1 cellular context compared by ENCODE assay signal in genomic region chr16:10765772-10766171, GRCh38.
A peak's percentile ranks its signal among the peaks of the same experiment; 100 is the strongest.
TF ChIP-seq lines count a peak whose summit lies in the region.

No MANE protein-coding gene starts in this region.

TF ChIP-seq in GM12878, 131 proteins besides CTCF, POLR2A, EP300 and RAD21 (continued from another document):
- no peak for TF ChIP-seq IRF5 (IDR thresholded peaks at IDR 0.05; ENCODE audit: borderline replicate concordance)
- TF ChIP-seq ESRRA (IDR thresholded peaks at IDR 0.05; ENCODE audit: low read length): peak; percentile 95
- TF ChIP-seq WRNIP1 (IDR thresholded peaks at IDR 0.05; ENCODE audit: borderline replicate concordance, low read depth, low read length): no peak
- TF ChIP-seq EGR1 (IDR thresholded peaks at IDR 0.05; ENCODE audit: borderline replicate concordance in 1 of 2, low read depth in 2 of 2, low read length in 2 of 2): no peak
- no peak for TF ChIP-seq ZNF217 (IDR thresholded peaks at IDR 0.05)
- TF ChIP-seq RFX5 (IDR thresholded peaks at IDR 0.05; ENCODE audit: low read depth, low read length): no peak
- peak; percentile 30 for TF ChIP-seq PBX3 (IDR thresholded peaks at IDR 0.05; ENCODE audit: insufficient replicate concordance, low read depth, low read length)
- TF ChIP-seq SKIL (IDR thresholded peaks at IDR 0.05; ENCODE audit: low read depth, poor library complexity, severe bottlenecking): peak; percentile 72
- no peak for TF ChIP-seq SUZ12 (IDR thresholded peaks at IDR 0.05; ENCODE audit: unreplicated experiment)
- TF ChIP-seq RBBP5 (conservative IDR thresholded peaks at IDR 0.05): no peak
- no peak for TF ChIP-seq MEF2A (IDR thresholded peaks at IDR 0.05; ENCODE audit: insufficient read depth, low read depth, low read length)
- peak; percentile 51; the same call in 1 of the 2 replicates for TF ChIP-seq MTA2 (IDR thresholded peaks at IDR 0.05; ENCODE audit: low read depth)
- peak; percentile 38 to 40; a peak in 2 of 4 replicates for TF ChIP-seq IKZF2 (IDR thresholded peaks at IDR 0.05)
- no peak for TF ChIP-seq SMAD5 (IDR thresholded peaks at IDR 0.05; ENCODE audit: low read depth)
- no peak for TF ChIP-seq TCF3 (IDR thresholded peaks at IDR 0.05; ENCODE audit: borderline replicate concordance, insufficient read depth, low read depth, low read length)
- peak; percentile 47; the same call in 1 of the 2 replicates for TF ChIP-seq DPF2 (IDR thresholded peaks at IDR 0.05)
- TF ChIP-seq RUNX3 (IDR thresholded peaks at IDR 0.05; ENCODE audit: low read length): 0 out of 2 replicates have a peak, but pooled peaks have one; percentile 11
- peak; percentile 18 to 34; a peak in 1 of 4 replicates for TF ChIP-seq BHLHE40 (IDR thresholded peaks at IDR 0.05; ENCODE audit: borderline replicate concordance in 1 of 2, low read depth in 2 of 2, low read length in 1 of 2)
- TF ChIP-seq ZBTB33 (IDR thresholded peaks at IDR 0.05): no peak
- no peak for TF ChIP-seq CBX5 (IDR thresholded peaks at IDR 0.05; ENCODE audit: low read depth)
- 0 out of 2 replicates have a peak, but pooled peaks have one; percentile 28 for TF ChIP-seq NBN (IDR thresholded peaks at IDR 0.05)
- no peak for TF ChIP-seq USF2 (IDR thresholded peaks at IDR 0.05; ENCODE audit: borderline replicate concordance, low read depth, low read length)
- peak; percentile 83 for TF ChIP-seq PKNOX1 (IDR thresholded peaks at IDR 0.05)
- no peak for TF ChIP-seq ZNF24 (IDR thresholded peaks at IDR 0.05)
- no peak for TF ChIP-seq ATF3 (IDR thresholded peaks at IDR 0.05; ENCODE audit: borderline replicate concordance, extremely low read depth, low read depth, low read length)
- TF ChIP-seq CHD4 (IDR thresholded peaks at IDR 0.05): no peak
